Comparison of ENCODE assay signal across 8 cellular contexts in genomic region chr15:35519536-35520149, GRCh38. TPM values are rescaled to one million over a fixed set of nuclear protein-coding genes. Genes with fewer than 3 reads are reported as not detected.
DNase-seq lines count a peak whose midpoint lies in the region; ATAC-seq, FAIRE-seq and TF ChIP-seq lines count a peak whose summit lies in the region.

No MANE protein-coding gene starts in this region.

- intact Hi-C loops in heart left ventricle (cut with DNase I) = loop anchor here in 9 of 10 donors (2.0 to 10.0 kb wide), 12 partner anchors 175 to 1615 kb away; no protein-coding TSS in a partner anchor
- intact Hi-C loops in sigmoid colon (cut with DNase I) = loop anchor here (10.0 kb wide), 1 partner anchor 235 kb away; no protein-coding TSS in a partner anchor

- no peak overlapping the region for H3K4me3 ChIP-seq in DND-41 (ENCODE audit: low read depth in 1 of 2, low read length in 2 of 2)
- no peak overlapping the region for H3K4me3 ChIP-seq in heart left ventricle
- no peak overlapping the region for H3K4me3 ChIP-seq in sigmoid colon

- DNase-seq in DND-41 (no peak), MV-4-11 (lab: John Stamatoyannopoulos, UW) (peak; percentile 41), heart left ventricle (no peak), sigmoid colon (no peak), HuH-7 (ENCODE audit: low spot score) (no peak)
- no peak for DNase-seq in activated naive CD4-positive, alpha-beta T cell treated with Interleukin-2 at 50 U/mL for 16 hours

- no peaks in the 10 kb centered on the region for H3K79me2 ChIP-seq in DND-41 (ENCODE audit: insufficient read depth, low read length)

- no peak overlapping the region for H3K27ac ChIP-seq in DND-41 (ENCODE audit: low read length)
- no peak overlapping the region for H3K27ac ChIP-seq in heart left ventricle
- no peak overlapping the region for H3K27ac ChIP-seq in sigmoid colon

- no peak for TF ChIP-seq EP300 in sigmoid colon (IDR thresholded peaks at IDR 0.05)

- ATAC-seq in DND-41 (ENCODE audit: insufficient read depth, low read depth) = peak; percentile 74
- peak; percentile 74 for ATAC-seq in GM21619 (IDR thresholded peaks at IDR 0.05; ENCODE audit: unreplicated experiment)
- ATAC-seq in heart left ventricle = peak in 3 of 4 donors; percentile 61 to 85 (median 80)

- H2AFZ ChIP-seq in DND-41 (ENCODE audit: low read depth, low read length) = no peak overlapping the region

- no peak overlapping the region for H3K9ac ChIP-seq in DND-41 (ENCODE audit: low read depth, low read length)

- no peaks in the 10 kb centered on the region for H4K20me1 ChIP-seq in DND-41 (ENCODE audit: insufficient read depth, low read length)

- no peaks in the 10 kb centered on the region for H3K4me1 ChIP-seq in DND-41 (ENCODE audit: insufficient read depth, low read length)
- H3K4me1 ChIP-seq in heart left ventricle = peaks cover 0 to 27% (median 8%) of the 10 kb centered on the region in 12 donors
- H3K4me1 ChIP-seq in sigmoid colon = no peaks in the 10 kb centered on the region

- no peak overlapping the region for H3K4me2 ChIP-seq in DND-41 (ENCODE audit: insufficient read depth, low read length)

- FAIRE-seq in TTC549 (lab: Jason Lieb, UNC) = peak; percentile 99

- TF ChIP-seq POLR2A in heart left ventricle (IDR thresholded peaks at IDR 0.05) (no peak), sigmoid colon (IDR thresholded peaks at IDR 0.05) (no peak)

- H3K9me3 ChIP-seq in DND-41 (ENCODE audit: insufficient read depth, low read length, severe bottlenecking) (no peaks in the 10 kb centered on the region), heart left ventricle (no peaks in the 10 kb centered on the region), sigmoid colon (no peaks in the 10 kb centered on the region)

- TF ChIP-seq CTCF in DND-41 (IDR thresholded peaks at IDR 0.05; ENCODE audit: borderline replicate concordance, extremely low read depth, low read length, poor library complexity, severe bottlenecking) = peak; percentile 62
- peak; percentile 44 to 76 (median 68) for TF ChIP-seq CTCF in heart left ventricle (IDR thresholded peaks at IDR 0.05)
- TF ChIP-seq CTCF in sigmoid colon (IDR thresholded peaks at IDR 0.05) = peak in 3 of 4 experiments; percentile 39 to 54 (median 47)

- H3K27me3 ChIP-seq in DND-41 (ENCODE audit: insufficient read depth, low read length, poor library complexity) (no peaks in the 10 kb centered on the region), heart left ventricle (no peaks in the 10 kb centered on the region), sigmoid colon (no peaks in the 10 kb centered on the region)

- H3K36me3 ChIP-seq in DND-41 (ENCODE audit: insufficient read depth, low read length) (no peaks in the 10 kb centered on the region), heart left ventricle (no peaks in the 10 kb centered on the region), sigmoid colon (no peaks in the 10 kb centered on the region)

RNA-seq across cellular contexts. Expression of gene DPH6, which starts 26.3 kb away (rescaled TPM):
- 10 to 100 TPM in 8 of 9 donors, 1 to 10 TPM in 1; 7.7 to 24.8 (median 16.0) TPM for total RNA-seq in heart left ventricle
- polyA plus RNA-seq in heart left ventricle = 10 to 100 TPM in 1 of 2 donors, 1 to 10 TPM in 1; 5.9 to 12.2 TPM
- total RNA-seq in sigmoid colon = 10 to 100 TPM in 3 of 4 donors, 1 to 10 TPM in 1; 9.6 to 13.2 (median 10.5) TPM
- polyA plus RNA-seq in sigmoid colon = 1 to 10 TPM; 3.6 to 6.1 (median 4.2) TPM
